ENCODE assay signal across 8 cellular contexts in the genomic region with DNA sequence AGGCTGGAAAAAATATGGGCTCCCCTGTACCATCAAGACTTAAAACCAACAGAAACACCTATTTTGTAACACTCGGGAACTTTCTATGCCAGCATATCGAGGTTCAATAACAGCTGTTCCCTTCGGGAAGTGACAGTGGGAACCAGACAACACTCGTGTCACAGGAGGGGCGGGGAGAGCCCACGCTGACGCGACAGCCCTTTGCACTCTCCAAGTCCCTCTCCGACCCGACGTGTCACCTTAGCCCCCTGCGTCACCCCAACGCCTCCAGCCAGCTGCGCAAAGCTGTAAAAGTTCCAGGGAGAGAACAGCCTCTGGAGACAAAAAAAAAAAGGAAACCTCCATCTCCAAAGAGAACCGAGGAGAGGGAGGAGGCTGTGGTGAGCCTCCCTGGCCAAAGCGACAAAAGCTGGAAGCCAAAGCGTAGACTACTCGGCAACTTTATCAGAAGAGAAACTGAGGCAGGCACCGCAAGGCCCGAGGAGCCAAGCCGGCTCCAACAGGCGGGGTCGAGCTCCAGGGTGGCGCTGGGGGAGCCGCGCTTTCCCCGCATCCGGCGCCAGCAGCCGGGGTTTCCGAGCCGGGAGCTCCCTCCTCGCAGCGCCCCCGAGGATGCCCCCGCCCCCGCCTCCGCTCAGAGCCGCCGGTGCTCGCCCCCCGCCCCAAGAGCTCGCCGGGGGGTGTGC.
A peak's percentile ranks its signal among the peaks of the same experiment; 100 is the strongest.
DNase-seq lines count a peak whose midpoint lies in the region; ATAC-seq and TF ChIP-seq lines count a peak whose summit lies in the region.

No MANE protein-coding gene starts in this region.

- peak; percentile 18 for ATAC-seq in GM21367 (IDR thresholded peaks at IDR 0.05; ENCODE audit: unreplicated experiment)

- H3K27me3 ChIP-seq in BLaER1 (no peaks in the 10 kb centered on the region), KMS-11 (ENCODE audit: insufficient read depth, low read depth) (no peaks in the 10 kb centered on the region), mucosa of stomach (ENCODE audit: control insufficient read depth, insufficient read depth, low read length) (no peaks in the 10 kb centered on the region)
- no peaks in the 10 kb centered on the region for H3K27me3 ChIP-seq in effector memory CD4-positive, alpha-beta T cell (replicated peaks; ENCODE audit: control insufficient read depth, insufficient read depth, low read length, poor library complexity, severe bottlenecking)

- TF ChIP-seq CTCF in KMS-11 (conservative IDR thresholded peaks at IDR 0.05; ENCODE audit: low read depth, low read length), result no peak

- H3K27ac ChIP-seq in BLaER1 (peak overlapping the region; percentile 80), KMS-11 (peak overlapping the region; percentile 68)
- peak overlapping the region; percentile 94 for H3K27ac ChIP-seq in effector memory CD4-positive, alpha-beta T cell (ENCODE audit: insufficient read depth, low read length, poor library complexity, severe bottlenecking)

- no peaks in the 10 kb centered on the region for H3K9me3 ChIP-seq in BLaER1
- H3K9me3 ChIP-seq in effector memory CD4-positive, alpha-beta T cell (ENCODE audit: control insufficient read depth, low read length), result no peaks in the 10 kb centered on the region
- H3K9me3 ChIP-seq in mucosa of stomach (ENCODE audit: control insufficient read depth, low read length), result no peaks in the 10 kb centered on the region

- peaks cover 33% of the 10 kb centered on the region; the same call in 1 of the 2 replicates for H3K79me2 ChIP-seq in KMS-11 (ENCODE audit: insufficient read depth, low read depth)

- H3K4me3 ChIP-seq in BLaER1, result peak overlapping the region; percentile 79
- H3K4me3 ChIP-seq in KMS-11 (IDR thresholded peaks at IDR 0.05; ENCODE audit: insufficient read depth, low read depth, low read length), result no peak overlapping the region
- peak overlapping the region; percentile 79 for H3K4me3 ChIP-seq in effector memory CD4-positive, alpha-beta T cell (ENCODE audit: insufficient read depth, low read depth, low read length, poor library complexity, severe bottlenecking)
- peak overlapping the region; percentile 81 for H3K4me3 ChIP-seq in mucosa of stomach (ENCODE audit: low read length)

- H2AFZ ChIP-seq in KMS-11 (ENCODE audit: low read depth), result peak overlapping the region; percentile 96

- H3K36me3 ChIP-seq in BLaER1, result peaks cover 8% of the 10 kb centered on the region
- H3K36me3 ChIP-seq in KMS-11 (ENCODE audit: insufficient read depth), result no peaks in the 10 kb centered on the region
- no peaks in the 10 kb centered on the region for H3K36me3 ChIP-seq in effector memory CD4-positive, alpha-beta T cell (ENCODE audit: control insufficient read depth, insufficient read depth, low read length)
- H3K36me3 ChIP-seq in mucosa of stomach (ENCODE audit: control insufficient read depth, insufficient read depth, low read length), result no peaks in the 10 kb centered on the region

- H3K9ac ChIP-seq in BLaER1 (peak overlapping the region; percentile 87), KMS-11 (peak overlapping the region; percentile 88), mucosa of stomach (ENCODE audit: low read length) (peak overlapping the region; percentile 88)

- peak; percentile 46 to 53 for DNase-seq in activated CD4-positive, alpha-beta T cell treated with anti-CD3 and anti-CD28 coated beads, Interleukin-2, amount 50 U/mL, for 4 hours
- peak; percentile 31 to 45 (median 42) for DNase-seq in effector memory CD4-positive, alpha-beta T cell
- DNase-seq in stimulated activated CD8-positive, alpha-beta memory T cell treated with anti-CD3 and anti-CD28 coated beads, Interleukin-7, amount 100 ng/mL, for 48 hours (ENCODE audit: extremely low read depth in 1 of 2, low read depth in 1 of 2), result peak; percentile 34 to 43
- no peak for DNase-seq in middle frontal gyrus (ENCODE audit: extremely low spot score, low spot score)

- H4K20me1 ChIP-seq in BLaER1 (peaks cover 25% of the 10 kb centered on the region), KMS-11 (ENCODE audit: insufficient read depth) (no peaks in the 10 kb centered on the region)

- H3K4me2 ChIP-seq in BLaER1 (peak overlapping the region; percentile 93), KMS-11 (peak overlapping the region; percentile 91)

- H3K4me1 ChIP-seq in BLaER1 (peaks cover 58% of the 10 kb centered on the region), KMS-11 (ENCODE audit: low read depth, poor library complexity, severe bottlenecking) (peaks cover 11% of the 10 kb centered on the region), mucosa of stomach (ENCODE audit: control insufficient read depth, insufficient read depth, low read length) (peaks cover 12% of the 10 kb centered on the region)
- H3K4me1 ChIP-seq in effector memory CD4-positive, alpha-beta T cell (ENCODE audit: control insufficient read depth, insufficient read depth, low read length, poor library complexity, severe bottlenecking), result peaks cover 8% of the 10 kb centered on the region
